8 cellular contexts compared by ENCODE assay signal in genomic region chr17:41787021-41787418, GRCh38. TPM values are rescaled to one million over a fixed set of nuclear protein-coding genes. Genes with fewer than 3 reads are reported as not detected.
DNase-seq lines count a peak whose midpoint lies in the region; ATAC-seq, FAIRE-seq and TF ChIP-seq lines count a peak whose summit lies in the region.

No MANE protein-coding gene starts in this region.

- no peak overlapping the region for H2AFZ ChIP-seq in astrocyte (ENCODE audit: low read depth, low read length)

- H3K9me3 Mint-ChIP-seq in activated naive CD4-positive, alpha-beta T cell treated with anti-CD3 and anti-CD28 coated beads, Interleukin-2, amount 50 U/mL, for 24 hours, result no peaks in the 10 kb centered on the region
- H3K9me3 Mint-ChIP-seq in astrocyte (ENCODE audit: unreplicated experiment), result no peaks in the 10 kb centered on the region
- H3K9me3 Mint-ChIP-seq in memory B cell, result no peaks in the 10 kb centered on the region

- H3K27me3 Mint-ChIP-seq in activated naive CD4-positive, alpha-beta T cell treated with anti-CD3 and anti-CD28 coated beads, Interleukin-2, amount 50 U/mL, for 24 hours, result peaks cover 12% of the 10 kb centered on the region
- H3K27me3 Mint-ChIP-seq in astrocyte (ENCODE audit: low read depth, unreplicated experiment) (no peaks in the 10 kb centered on the region), memory B cell (peaks cover 10% of the 10 kb centered on the region)

- H3K4me1 ChIP-seq in astrocyte (ENCODE audit: insufficient read depth, low read length), result peaks cover 22% of the 10 kb centered on the region
- H3K4me1 ChIP-seq in thyroid gland, result peaks cover 61 to 68% of the 10 kb centered on the region in 2 donors

- H4K20me1 ChIP-seq in astrocyte (ENCODE audit: insufficient read depth, low read length), result peaks cover 25% of the 10 kb centered on the region

- peaks cover 25% of the 10 kb centered on the region for H3K79me2 ChIP-seq in astrocyte (ENCODE audit: insufficient read depth, low read length)

- DNase-seq in activated naive CD4-positive, alpha-beta T cell (lab: John Stamatoyannopoulos, UW), result no peak
- DNase-seq in astrocyte (ENCODE audit: low read depth) (no peak), memory B cell (ENCODE audit: low spot score in 2 of 2) (no peak), thyroid gland (no peak), NCI-H524 treated with DMSO at 0.1 percent for 48 hours (lab: John Stamatoyannopoulos, UW) (no peak), G401 (ENCODE audit: low spot score) (no peak)
- no peak for DNase-seq in stimulated activated CD4-positive, alpha-beta T cell treated with anti-CD3 and anti-CD28 coated beads, Interleukin-2, amount 100 ng/mL, for 24 hours

- WGBS in thyroid gland, 2 donors, result 31 to 37% methylated on average over 4 of the region's 4 CpGs

- ATAC-seq in memory B cell (ENCODE audit: low read depth), result no peak

- no peak overlapping the region for H3K9ac ChIP-seq in astrocyte (ENCODE audit: low read length)

- peak overlapping the region; percentile 37 for H3K4me2 ChIP-seq in astrocyte (ENCODE audit: low read length)

- TF ChIP-seq POLR2A in thyroid gland (IDR thresholded peaks at IDR 0.05), result no peak

- TF ChIP-seq CTCF in astrocyte (IDR thresholded peaks at IDR 0.05; ENCODE audit: insufficient read depth, low read depth, low read length), result no peak
- no peak for TF ChIP-seq CTCF in thyroid gland (IDR thresholded peaks at IDR 0.05)

- H3K36me3 Mint-ChIP-seq in activated naive CD4-positive, alpha-beta T cell treated with anti-CD3 and anti-CD28 coated beads, Interleukin-2, amount 50 U/mL, for 24 hours, result no peaks in the 10 kb centered on the region
- H3K36me3 Mint-ChIP-seq in astrocyte (ENCODE audit: low read depth, unreplicated experiment) (peaks cover 5% of the 10 kb centered on the region), memory B cell (no peaks in the 10 kb centered on the region)

- intact Hi-C loops in thyroid gland (cut with DNase I), result no loop called here

- H3K4me3 ChIP-seq in astrocyte (ENCODE audit: insufficient read depth, low read depth, low read length) (no peak overlapping the region), thyroid gland (replicated peaks in 1 of 3) (no peak overlapping the region)

- no peaks in the 10 kb centered on the region for H3K27me3 ChIP-seq in astrocyte (ENCODE audit: insufficient read depth, low read length)
- no peaks in the 10 kb centered on the region for H3K27me3 ChIP-seq in thyroid gland

- H3K9me3 ChIP-seq in astrocyte (ENCODE audit: insufficient read depth, low read depth, low read length) (no peaks in the 10 kb centered on the region), thyroid gland (no peaks in the 10 kb centered on the region)

- peak overlapping the region; percentile 79 for H3K4me3 Mint-ChIP-seq in activated naive CD4-positive, alpha-beta T cell treated with anti-CD3 and anti-CD28 coated beads, Interleukin-2, amount 50 U/mL, for 24 hours
- H3K4me3 Mint-ChIP-seq in astrocyte (ENCODE audit: unreplicated experiment) (peak overlapping the region; percentile 82), memory B cell (peak overlapping the region; percentile 74)

- FAIRE-seq in astrocyte (lab: Jason Lieb, UNC), result no peak

- H3K36me3 ChIP-seq in astrocyte (ENCODE audit: insufficient read depth, low read length), result no peaks in the 10 kb centered on the region
- H3K36me3 ChIP-seq in thyroid gland, result no peaks in the 10 kb centered on the region

- H3K27ac ChIP-seq in astrocyte (ENCODE audit: low read depth, low read length), result no peak overlapping the region
- H3K27ac ChIP-seq in thyroid gland, result peak overlapping the region; percentile 49 to 75 (median 60)

- H3K27ac Mint-ChIP-seq in activated naive CD4-positive, alpha-beta T cell treated with anti-CD3 and anti-CD28 coated beads, Interleukin-2, amount 50 U/mL, for 24 hours, result no peak overlapping the region
- H3K27ac Mint-ChIP-seq in astrocyte (ENCODE audit: unreplicated experiment) (peak overlapping the region; percentile 81), memory B cell (no peak overlapping the region)

- in situ Hi-C loops in G401 (cut with HindIII; ENCODE audit: low sequenced_read_pairs), result no loop called here

- H3K4me1 Mint-ChIP-seq in activated naive CD4-positive, alpha-beta T cell treated with anti-CD3 and anti-CD28 coated beads, Interleukin-2, amount 50 U/mL, for 24 hours, result peaks cover 23% of the 10 kb centered on the region
- H3K4me1 Mint-ChIP-seq in astrocyte (ENCODE audit: low read depth, unreplicated experiment) (peaks cover 30% of the 10 kb centered on the region), memory B cell (peaks cover 15% of the 10 kb centered on the region)

RNA-seq across cellular contexts. Expression of gene JUP, which starts 0.5 kb away (rescaled TPM):
- total RNA-seq in astrocyte (236 TPM in 2 replicates), thyroid gland (100 to 1,000 TPM; 127 to 356 (median 250) TPM)
- total RNA-seq in G401 (2014; rRNA removed; shearing (Covaris generic)), result 44.9 and 57.8 TPM in 2 replicates

RNA-seq across cellular contexts. Expression of gene P3H4, which starts 24.7 kb away (rescaled TPM):
- 81.5 and 110 TPM in 2 replicates for total RNA-seq in astrocyte
- total RNA-seq in thyroid gland, result 10 to 100 TPM; 24.5 to 59.2 (median 34.9) TPM
- total RNA-seq in G401 (2014; rRNA removed; shearing (Covaris generic)), result 30.5 and 40.4 TPM in 2 replicates

RNA-seq across cellular contexts. Expression of gene FKBP10, which starts 25.8 kb away (rescaled TPM):
- total RNA-seq in astrocyte (446 and 584 TPM in 2 replicates), thyroid gland (10 to 100 TPM; 42.2 to 75.3 (median 60.4) TPM)
- 207 and 220 TPM in 2 replicates for total RNA-seq in G401 (2014; rRNA removed; shearing (Covaris generic))

RNA-seq across cellular contexts. Expression of gene NT5C3B, which starts 49.0 kb away (rescaled TPM):
- total RNA-seq in astrocyte (47.4 and 56.1 TPM in 2 replicates), thyroid gland (100 to 1,000 TPM in 2 of 4 donors, 10 to 100 TPM in 2; 97.3 to 132 (median 110) TPM)
- total RNA-seq in G401 (2014; rRNA removed; shearing (Covaris generic)), result 75.8 and 77.8 TPM in 2 replicates

RNA-seq across cellular contexts. Expression of gene KLHL10, which starts 50.6 kb away (rescaled TPM):
- total RNA-seq in astrocyte (not detected in 2 replicates), thyroid gland (1 to 10 TPM in 1 of 4 donors, under 1 TPM in 1, not detected in 2; 0.33 to 1.6 TPM)
- not detected in 2 replicates for total RNA-seq in G401 (2014; rRNA removed; shearing (Covaris generic))
